In genomic region chr12:19842116-19842515, GRCh38 we compare ENCODE assay signal across 23 cellular contexts.
"Had no signal": no experiment of that assay in that cellular context is flagged by ENCODE, and none has a peak within 500 bp of the region (broad histone marks: within the 10 kb centered on the region; RNA-seq: fewer than 3 reads in every experiment).

No MANE protein-coding gene starts in this region.

- H3K4me1 ChIP-seq: prostate gland, right lobe of liver, tibial nerve, vagina had no signal

- H3K27ac Mint-ChIP-seq: activated CD8-positive, alpha-beta T cell treated with anti-CD3 and anti-CD28 coated beads for 36 hours; activated T-cell treated with anti-CD3 and anti-CD28 coated beads, Interleukin-2, amount 50 U/mL, for 24 hours; activated T-helper 2 cell treated with anti-CD3 and anti-CD28 coated beads, Interferon-gamma antibody, Interleukin-2, Interleukin-4, amounts not matched to agents 10 μg/mL and 5 μg/mL and 100 μg/mL, durations not matched to agents 14 hours and 24 hours and 36 hours; effector memory CD8-positive, alpha-beta T cell had no signal

- H3K36me3 ChIP-seq: ascending aorta, esophagus squamous epithelium, prostate gland, right lobe of liver, tibial nerve, vagina had no signal

- H3K27me3 ChIP-seq: ascending aorta, esophagus squamous epithelium, right lobe of liver, tibial nerve, vagina had no signal

- H3K4me3 Mint-ChIP-seq: activated CD8-positive, alpha-beta T cell treated with anti-CD3 and anti-CD28 coated beads for 36 hours; activated T-cell treated with anti-CD3 and anti-CD28 coated beads, Interleukin-2, amount 50 U/mL, for 24 hours; effector memory CD8-positive, alpha-beta T cell had no signal

- H3K9me3 Mint-ChIP-seq: effector memory CD8-positive, alpha-beta T cell had no signal

- ATAC-seq: activated CD8-positive, alpha-beta T cell treated with anti-CD3 and anti-CD28 coated beads for 36 hours; effector memory CD8-positive, alpha-beta T cell; left colon; right lobe of liver had no signal

- H3K9me3 ChIP-seq: ascending aorta, esophagus squamous epithelium, prostate gland, right lobe of liver, tibial nerve, vagina had no signal

- H3K27me3 Mint-ChIP-seq: activated CD8-positive, alpha-beta T cell treated with anti-CD3 and anti-CD28 coated beads for 36 hours; activated T-cell treated with anti-CD3 and anti-CD28 coated beads, Interleukin-2, amount 50 U/mL, for 24 hours had no signal

- H3K4me3 ChIP-seq: lung, prostate gland, right lobe of liver, tibial nerve, vagina had no signal

- H3K27ac ChIP-seq: prostate gland, right lobe of liver, tibial nerve, vagina had no signal

- DNase-seq: activated CD4-positive, alpha-beta T cell treated with anti-CD3 and anti-CD28 coated beads for 48 hours; activated CD4-positive, CD25-positive, alpha-beta regulatory T cell; activated CD8-positive, alpha-beta T cell treated with anti-CD3 and anti-CD28 coated beads for 36 hours; activated naive CD4-positive, alpha-beta T cell treated with Interleukin-2 at 50 U/mL for 16 hours; activated T-cell treated with anti-CD3 and anti-CD28 coated beads, Interleukin-2, amount 50 U/mL, for 24 hours; effector memory CD8-positive, alpha-beta T cell; esophagus squamous epithelium; foreskin fibroblast; hypothalamus; islet precursor cell; left colon; midbrain; occipital lobe; right lobe of liver; stimulated activated CD8-positive, alpha-beta memory T cell treated with anti-CD3 and anti-CD28 coated beads, Interleukin-4, amount 100 ng/mL, for 48 hours; stimulated activated naive CD4-positive, alpha-beta T cell treated with Interleukin-2 at 50 U/mL for 16 hours; T1000 had no signal
